ENCODE assay signal across 18 cellular contexts in the genomic region with DNA sequence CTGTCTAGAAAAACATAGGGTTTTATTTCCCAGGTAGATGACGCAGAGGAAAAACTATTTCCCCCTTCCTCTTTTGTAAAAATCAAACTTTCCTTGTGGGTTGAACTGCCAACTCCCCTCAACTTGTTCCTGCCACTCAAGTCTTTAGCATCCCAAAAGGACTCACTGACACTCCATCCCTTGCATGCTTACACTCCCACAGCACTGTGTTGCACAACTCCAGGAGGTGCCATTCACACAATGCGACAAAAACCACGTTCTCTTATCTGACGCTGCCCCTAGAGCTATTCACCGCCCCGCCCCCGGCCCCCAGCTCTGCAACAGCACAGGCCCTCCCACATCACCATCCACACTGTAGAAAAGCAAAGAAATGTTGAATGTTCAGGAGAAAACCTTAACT. TPM values are rescaled to one million over a fixed set of nuclear protein-coding genes. Genes with fewer than 3 reads are reported as not detected.
"Had no signal": no experiment of that assay in that cellular context is flagged by ENCODE, and none has a peak within 500 bp of the region (broad histone marks: within the 10 kb centered on the region; RNA-seq: fewer than 3 reads in every experiment).

No MANE protein-coding gene starts in this region.

- FAIRE-seq: endometrium, kidney, small intestine, TTC549 had no signal

- H3K27ac ChIP-seq: lower lobe of right lung, transverse colon, uterus had no signal

- DNase-seq: activated CD4-positive, alpha-beta T cell treated with anti-CD3 and anti-CD28 coated beads for 1 hour; activated gamma-delta T cell treated with Interleukin-2 at 50 U/mL for 16 hours; activated T-cell treated with anti-CD3 and anti-CD28 coated beads, Interleukin-2, amount 50 U/mL, for 1 hour; aorta; effector CD4-positive, alpha-beta T cell; foreskin fibroblast; kidney; lower lobe of right lung; mesendoderm; mucosa of descending colon; small intestine; stimulated activated CD4-positive, alpha-beta T cell treated with anti-CD3 and anti-CD28 coated beads, Interleukin-15, amount 100 ng/mL, for 24 hours; transverse colon; uterus had no signal

- H3K4me1 ChIP-seq: uterus had no signal

- ATAC-seq: stimulated activated memory B cell treated with anti-CD40 and anti-IgM and Interleukin-4, amounts not matched to agents 10 μg/mL and 1 μg/mL and 100 μg/mL, for 72 hours had no signal

- H3K9me3 ChIP-seq: lower lobe of right lung, transverse colon, uterus had no signal

- H3K4me3 ChIP-seq: lower lobe of right lung, mucosa of descending colon, transverse colon, uterus had no signal

- H3K27me3 ChIP-seq: transverse colon, uterus had no signal

- H3K36me3 ChIP-seq: lower lobe of right lung, transverse colon, uterus had no signal

RNA-seq across cellular contexts. Expression of a gene that starts 16.9 kb away (rescaled TPM):
- total RNA-seq: chondrocyte had no signal
